ENCODE assay signal across 1 cellular context in the genomic region with DNA sequence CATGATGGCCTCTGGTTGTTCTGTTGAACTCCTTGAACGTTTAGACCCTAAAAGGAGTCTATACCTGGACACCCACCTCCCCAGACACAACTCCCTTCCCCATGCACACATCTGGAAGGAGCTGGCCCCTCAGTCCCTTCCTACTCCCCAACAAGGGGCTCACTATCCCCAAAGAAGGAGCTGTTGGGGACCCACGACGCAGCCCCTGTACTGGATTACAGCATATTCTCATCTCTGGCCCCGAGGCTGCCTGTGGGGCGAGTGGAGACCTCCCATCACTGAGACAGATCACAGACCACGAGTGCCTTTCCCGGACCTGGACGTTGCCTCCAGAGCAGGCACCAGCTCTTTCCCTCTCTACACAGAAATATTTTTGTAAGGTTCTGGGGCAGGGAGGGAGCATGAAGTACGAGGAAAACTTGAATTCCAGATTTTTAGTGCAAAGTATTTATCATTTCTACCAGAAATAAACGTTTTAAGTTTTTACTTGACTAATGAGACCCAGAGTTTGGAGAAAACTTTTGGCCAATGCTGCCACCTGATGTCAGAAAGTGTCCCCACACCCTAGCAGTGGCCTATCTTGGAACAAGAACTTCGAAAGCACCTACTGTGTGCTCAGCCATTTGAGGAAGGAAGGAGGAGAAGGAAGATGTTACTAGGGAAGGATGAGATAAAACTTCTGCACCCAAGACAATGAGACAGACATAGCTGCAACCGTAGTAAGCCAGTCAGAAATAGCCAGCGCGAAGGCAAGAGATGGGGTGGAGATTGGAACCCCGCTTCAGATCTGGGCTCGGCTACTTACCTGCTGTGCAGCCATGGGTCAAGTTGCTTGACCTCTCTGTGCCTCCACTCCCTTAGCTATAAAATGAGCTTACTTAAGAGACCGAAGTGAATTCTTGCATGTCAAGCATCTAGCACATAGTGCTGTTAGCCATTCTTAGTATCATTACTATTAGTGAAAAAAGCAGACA.
TF ChIP-seq lines count a peak whose summit lies in the region.

No MANE protein-coding gene starts in this region.

TF ChIP-seq in IMR-90, 13 proteins besides CTCF, POLR2A, EP300 and RAD21:
- TF ChIP-seq, protein P1, sequence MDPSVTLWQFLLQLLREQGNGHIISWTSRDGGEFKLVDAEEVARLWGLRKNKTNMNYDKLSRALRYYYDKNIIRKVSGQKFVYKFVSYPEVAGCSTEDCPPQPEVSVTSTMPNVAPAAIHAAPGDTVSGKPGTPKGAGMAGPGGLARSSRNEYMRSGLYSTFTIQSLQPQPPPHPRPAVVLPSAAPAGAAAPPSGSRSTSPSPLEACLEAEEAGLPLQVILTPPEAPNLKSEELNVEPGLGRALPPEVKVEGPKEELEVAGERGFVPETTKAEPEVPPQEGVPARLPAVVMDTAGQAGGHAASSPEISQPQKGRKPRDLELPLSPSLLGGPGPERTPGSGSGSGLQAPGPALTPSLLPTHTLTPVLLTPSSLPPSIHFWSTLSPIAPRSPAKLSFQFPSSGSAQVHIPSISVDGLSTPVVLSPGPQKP (IDR thresholded peaks at IDR 0.05; ENCODE audit: borderline replicate concordance, low read depth, low read length), result no peak
- peak; percentile 80 for TF ChIP-seq SMC3 (IDR thresholded peaks at IDR 0.05; ENCODE audit: low read depth, low read length)
TF ChIP-seq in IMR-90: peak in this region for 1.
